Comparison of ENCODE assay signal across 20 cellular contexts in the genomic region with DNA sequence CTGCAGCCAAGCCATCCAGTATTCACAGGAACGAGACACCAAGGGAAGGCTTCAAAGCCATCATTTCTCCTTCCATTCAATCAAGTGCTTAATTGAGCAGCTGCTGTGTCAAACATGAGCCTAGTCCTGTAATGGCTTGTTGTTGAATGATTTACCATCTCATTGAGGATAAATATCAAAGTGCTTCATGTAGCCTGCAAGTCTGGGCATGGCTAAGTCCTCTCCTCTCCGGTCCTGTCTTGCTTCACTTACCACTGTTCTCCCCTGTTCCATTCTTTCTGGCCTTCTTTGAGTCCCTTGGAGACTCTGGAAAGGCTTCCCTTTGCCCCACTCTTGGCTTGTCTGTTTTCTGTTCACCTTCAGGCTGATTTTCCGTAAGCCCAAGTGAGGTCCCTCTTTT.
"Had no signal": no experiment of that assay in that cellular context is flagged by ENCODE, and none has a peak within 500 bp of the region (broad histone marks: within the 10 kb centered on the region; RNA-seq: fewer than 3 reads in every experiment).

No MANE protein-coding gene starts in this region.

- H3K9me3 Mint-ChIP-seq: activated CD4-positive, alpha-beta memory T cell treated with anti-CD3 and anti-CD28 coated beads for 36 hours; activated naive CD4-positive, alpha-beta T cell treated with anti-CD3 and anti-CD28 coated beads, Interleukin-2, amount 50 U/mL, for 72 hours; activated T-helper 1 cell treated with anti-CD3 and anti-CD28 coated beads, Interleukin-12 subunit alpha, Interleukin-12 subunit beta, Interleukin-2, Interleukin-4 antibody, amounts not matched to agents 30 ng/mL and 10 ng/mL and 1 ng/mL, durations not matched to agents 14 hours and 24 hours and 36 hours; dendritic cell treated with granulocyte-macrophage colony-stimulating factor and Interleukin-4, amounts not matched to agents 40 ng/mL and 50 ng/mL, for 4 days; natural killer cell treated with Interleukin-12 subunit alpha and Interleukin-12 subunit beta and Interleukin-15 and Interleukin-18, amount 100 ng/mL, for 72 hours; stimulated activated naive B cell treated with anti-CD40 and anti-IgM and Interleukin-4, amounts not matched to agents 10 μg/mL and 1 μg/mL and 100 μg/mL, for 72 hours; T-helper 2 cell treated with Interferon-gamma antibody and Interleukin-4, amounts not matched to agents 5 μg/mL and 100 μg/mL, for 36 hours; WTC11 had no signal

- DNase-seq: activated CD4-positive, alpha-beta memory T cell treated with anti-CD3 and anti-CD28 coated beads for 36 hours; activated CD4-positive, alpha-beta T cell treated with anti-CD3 and anti-CD28 coated beads for 4 hours; activated gamma-delta T cell treated with Interleukin-2 at 50 U/mL for 16 hours; activated T-cell treated with anti-CD3 and anti-CD28 coated beads for 4 hours; adrenal gland; effector CD8-positive, alpha-beta T cell; foreskin fibroblast; hippocampal formation; lower lobe of right lung; nucleus accumbens; spleen; stimulated activated naive B cell treated with anti-CD40 and anti-IgM and Interleukin-4, amounts not matched to agents 10 μg/mL and 1 μg/mL and 100 μg/mL, for 72 hours; tibial artery had no signal

- H3K9me3 ChIP-seq: adrenal gland, lower lobe of right lung, spleen, tibial artery had no signal

- H3K36me3 Mint-ChIP-seq: activated CD4-positive, alpha-beta memory T cell treated with anti-CD3 and anti-CD28 coated beads for 36 hours; activated naive CD4-positive, alpha-beta T cell treated with anti-CD3 and anti-CD28 coated beads, Interleukin-2, amount 50 U/mL, for 72 hours; natural killer cell treated with Interleukin-12 subunit alpha and Interleukin-12 subunit beta and Interleukin-15 and Interleukin-18, amount 100 ng/mL, for 72 hours; stimulated activated naive B cell treated with anti-CD40 and anti-IgM and Interleukin-4, amounts not matched to agents 10 μg/mL and 1 μg/mL and 100 μg/mL, for 72 hours had no signal

- H3K4me3 ChIP-seq: adrenal gland, cardiac muscle cell, lower lobe of right lung, spleen, tibial artery had no signal

- H3K27me3 ChIP-seq: adrenal gland, cardiac muscle cell, spleen, tibial artery had no signal

- H3K36me3 ChIP-seq: adrenal gland, cardiac muscle cell, spleen had no signal

- H3K4me3 Mint-ChIP-seq: activated CD4-positive, alpha-beta memory T cell treated with anti-CD3 and anti-CD28 coated beads for 36 hours; activated T-helper 1 cell treated with anti-CD3 and anti-CD28 coated beads, Interleukin-12 subunit alpha, Interleukin-12 subunit beta, Interleukin-2, Interleukin-4 antibody, amounts not matched to agents 30 ng/mL and 10 ng/mL and 1 ng/mL, durations not matched to agents 14 hours and 24 hours and 36 hours; dendritic cell treated with granulocyte-macrophage colony-stimulating factor and Interleukin-4, amounts not matched to agents 40 ng/mL and 50 ng/mL, for 4 days; natural killer cell treated with Interleukin-12 subunit alpha and Interleukin-12 subunit beta and Interleukin-15 and Interleukin-18, amount 100 ng/mL, for 72 hours; stimulated activated naive B cell treated with anti-CD40 and anti-IgM and Interleukin-4, amounts not matched to agents 10 μg/mL and 1 μg/mL and 100 μg/mL, for 72 hours; T-helper 2 cell treated with Interferon-gamma antibody and Interleukin-4, amounts not matched to agents 5 μg/mL and 100 μg/mL, for 36 hours; WTC11 had no signal

- H3K4me1 Mint-ChIP-seq: stimulated activated naive B cell treated with anti-CD40 and anti-IgM and Interleukin-4, amounts not matched to agents 10 μg/mL and 1 μg/mL and 100 μg/mL, for 72 hours had no signal

- H3K4me1 ChIP-seq: spleen, tibial artery had no signal

- H3K27ac ChIP-seq: adrenal gland, cardiac muscle cell, lower lobe of right lung, spleen, tibial artery had no signal

- H3K27me3 Mint-ChIP-seq: activated CD4-positive, alpha-beta memory T cell treated with anti-CD3 and anti-CD28 coated beads for 36 hours; dendritic cell treated with granulocyte-macrophage colony-stimulating factor and Interleukin-4, amounts not matched to agents 40 ng/mL and 50 ng/mL, for 4 days; stimulated activated naive B cell treated with anti-CD40 and anti-IgM and Interleukin-4, amounts not matched to agents 10 μg/mL and 1 μg/mL and 100 μg/mL, for 72 hours had no signal

- H3K27ac Mint-ChIP-seq: activated CD4-positive, alpha-beta memory T cell treated with anti-CD3 and anti-CD28 coated beads for 36 hours; activated naive CD4-positive, alpha-beta T cell treated with anti-CD3 and anti-CD28 coated beads, Interleukin-2, amount 50 U/mL, for 72 hours; activated T-helper 1 cell treated with anti-CD3 and anti-CD28 coated beads, Interleukin-12 subunit alpha, Interleukin-12 subunit beta, Interleukin-2, Interleukin-4 antibody, amounts not matched to agents 30 ng/mL and 10 ng/mL and 1 ng/mL, durations not matched to agents 14 hours and 24 hours and 36 hours; dendritic cell treated with granulocyte-macrophage colony-stimulating factor and Interleukin-4, amounts not matched to agents 40 ng/mL and 50 ng/mL, for 4 days; natural killer cell treated with Interleukin-12 subunit alpha and Interleukin-12 subunit beta and Interleukin-15 and Interleukin-18, amount 100 ng/mL, for 72 hours; stimulated activated naive B cell treated with anti-CD40 and anti-IgM and Interleukin-4, amounts not matched to agents 10 μg/mL and 1 μg/mL and 100 μg/mL, for 72 hours; T-helper 2 cell treated with Interferon-gamma antibody and Interleukin-4, amounts not matched to agents 5 μg/mL and 100 μg/mL, for 36 hours; WTC11 had no signal
